ENCODE assay signal across 8 cellular contexts in genomic region chr6:3913077-3913957, GRCh38.
DNase-seq lines count a peak whose midpoint lies in the region; ATAC-seq and TF ChIP-seq lines count a peak whose summit lies in the region.

No MANE protein-coding gene starts in this region.

- H2BK15ac ChIP-seq in mesenchymal stem cell (ENCODE audit: low read depth, poor library complexity, severe bottlenecking): no peak overlapping the region

- no peaks in the 10 kb centered on the region for H3K9me3 ChIP-seq in mesenchymal stem cell (ENCODE audit: control insufficient read depth, low read length)

- H2AFZ ChIP-seq in mesenchymal stem cell (ENCODE audit: low read depth, low read length): no peak overlapping the region

- 49% methylated on average over 3 of the region's 6 CpGs for WGBS in mesenchymal stem cell

- no peak overlapping the region for H3K14ac ChIP-seq in mesenchymal stem cell (ENCODE audit: low read length in 2 of 2)

- peak overlapping the region in 1 of 2 experiments; percentile 15 for H2BK12ac ChIP-seq in mesenchymal stem cell (ENCODE audit: low read length in 2 of 2)

- H3K27me3 ChIP-seq in mesenchymal stem cell (ENCODE audit: control insufficient read depth in 1 of 2, insufficient read depth in 1 of 2, low read length in 2 of 2): no peaks in the 10 kb centered on the region

- H3K4ac ChIP-seq in mesenchymal stem cell (ENCODE audit: low read depth in 1 of 2, low read length in 2 of 2): no peak overlapping the region

- H3K4me2 ChIP-seq in mesenchymal stem cell (ENCODE audit: low read length, poor library complexity, severe bottlenecking): no peak overlapping the region

- H3K36me3 Mint-ChIP-seq in chondrocyte (ENCODE audit: low read depth): no peaks in the 10 kb centered on the region

- no peak overlapping the region for H4K91ac ChIP-seq in mesenchymal stem cell (ENCODE audit: low read length)

- no peak overlapping the region for H3K18ac ChIP-seq in mesenchymal stem cell (ENCODE audit: low read depth in 1 of 2, low read length in 2 of 2)

- TF ChIP-seq CTCF in chondrocyte (IDR thresholded peaks at IDR 0.05): no peak

- H4K8ac ChIP-seq in mesenchymal stem cell (ENCODE audit: low read length): no peak overlapping the region

- H3K4me3 Mint-ChIP-seq in chondrocyte (ENCODE audit: unreplicated experiment): peak overlapping the region; percentile 40

- peaks cover 12% of the 10 kb centered on the region for H3K4me1 ChIP-seq in mesenchymal stem cell (ENCODE audit: control insufficient read depth, insufficient read depth, low read depth, low read length)

- H3K27me3 Mint-ChIP-seq in chondrocyte (ENCODE audit: low read depth): no peaks in the 10 kb centered on the region

- no peak overlapping the region for H2BK120ac ChIP-seq in mesenchymal stem cell (ENCODE audit: low read depth, low read length)

- peak overlapping the region; percentile 93 for H3K27ac Mint-ChIP-seq in chondrocyte (ENCODE audit: unreplicated experiment)

- peak overlapping the region; percentile 55 for H3K9ac ChIP-seq in mesenchymal stem cell (ENCODE audit: low read length)

- no peak overlapping the region for H3K23ac ChIP-seq in mesenchymal stem cell (ENCODE audit: low read length in 2 of 2)

- H3K36me3 ChIP-seq in mesenchymal stem cell (ENCODE audit: control insufficient read depth in 1 of 2, insufficient read depth in 2 of 2, low read depth in 1 of 2, low read length in 2 of 2): no peaks in the 10 kb centered on the region

- DNase-seq in A172 (ENCODE audit: low spot score) (peak; percentile 98), NCI-H1092 (lab: John Stamatoyannopoulos, UW) (peak; percentile 8), chondrocyte (ENCODE audit: low spot score) (no peak), mesenchymal stem cell (peak; percentile 80), activated T-cell treated with anti-CD3 and anti-CD28 coated beads for 4 hours (no peak), germinal center (ENCODE audit: low spot score) (no peak)
- DNase-seq in activated T-cell treated with anti-CD3 and anti-CD28 coated beads, Interleukin-2, amount 50 U/mL, for 48 hours: no peak

- ATAC-seq in HG03196 (IDR thresholded peaks at IDR 0.05; ENCODE audit: unreplicated experiment): no peak

- H3K27ac ChIP-seq in mesenchymal stem cell (ENCODE audit: low read length, poor library complexity, severe bottlenecking): peak overlapping the region; percentile 92

- peaks cover 20% of the 10 kb centered on the region for H3K9me3 Mint-ChIP-seq in chondrocyte (ENCODE audit: low read depth)

- H3K4me3 ChIP-seq in mesenchymal stem cell (ENCODE audit: insufficient read depth in 1 of 2, low read depth in 1 of 2, low read length in 2 of 2): no peak overlapping the region

- H3K4me1 Mint-ChIP-seq in chondrocyte (ENCODE audit: low read depth): peaks cover 77% of the 10 kb centered on the region

- no peaks in the 10 kb centered on the region for H3K79me1 ChIP-seq in mesenchymal stem cell (replicated peaks; ENCODE audit: low read length, poor library complexity, severe bottlenecking)

- H2AK5ac ChIP-seq in mesenchymal stem cell (ENCODE audit: low read length, severe bottlenecking): no peak overlapping the region

- no peak overlapping the region for H2BK5ac ChIP-seq in mesenchymal stem cell (ENCODE audit: low read depth, low read length, poor library complexity, severe bottlenecking)

Comparison
In these comparisons a context has a peak if more than half of its experiments do, and no peak if none do; other contexts are left out.
1. DNase-seq: peak in A172 (single experiment), NCI-H1092 (single experiment) and mesenchymal stem cell (single experiment); none in chondrocyte (single experiment), activated T-cell treated with anti-CD3 and anti-CD28 coated beads for 4 hours (single experiment), germinal center (single experiment) and activated T-cell treated with anti-CD3 and anti-CD28 coated beads, Interleukin-2, amount 50 U/mL, for 48 hours (0 of 2).